In the genomic region with DNA sequence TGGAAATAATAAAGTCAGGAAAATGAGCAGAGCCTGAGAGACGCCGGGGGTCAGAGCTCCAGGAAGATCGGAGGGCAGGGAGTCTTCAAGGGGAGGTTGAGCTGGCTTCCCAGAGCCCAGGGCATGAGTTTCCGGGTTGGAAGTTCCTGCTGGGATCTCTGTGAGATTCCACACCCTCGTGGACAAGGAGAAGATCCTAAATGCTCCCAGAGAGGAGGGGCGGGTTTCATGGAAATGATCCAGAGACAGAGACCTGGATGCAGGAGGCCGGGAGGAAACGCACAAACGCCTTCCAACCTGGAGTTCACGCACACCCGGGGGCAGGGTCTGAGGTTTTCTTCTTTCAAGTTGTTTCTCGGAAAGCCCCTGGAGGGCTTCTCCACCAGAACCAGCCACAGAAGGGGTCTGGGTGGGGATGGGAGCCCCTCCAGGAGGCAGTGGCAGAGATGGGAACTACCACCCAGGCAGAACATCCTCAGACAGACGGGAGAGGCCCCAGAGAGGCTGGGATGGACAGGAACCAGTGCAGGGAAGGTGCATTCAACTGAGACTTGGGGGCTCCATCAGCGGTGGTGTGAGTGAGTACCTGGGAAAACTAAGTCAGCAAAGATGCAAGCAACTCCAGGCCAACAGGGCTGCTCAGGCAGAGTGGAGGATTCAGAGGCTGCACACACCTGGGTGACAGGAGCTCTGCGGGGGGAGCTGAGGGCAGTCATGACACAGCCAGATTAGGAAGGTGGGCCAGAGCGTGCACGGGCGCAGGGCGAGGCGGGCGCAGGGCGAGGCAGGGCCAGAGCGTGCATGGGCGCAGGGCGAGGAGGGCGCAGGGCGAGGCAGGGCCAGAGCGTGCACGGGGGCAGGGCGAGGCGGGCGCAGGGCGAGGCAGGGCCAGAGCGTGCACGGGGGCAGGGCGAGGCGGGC, we compare ENCODE assay signal across 1 cellular context.
TF ChIP-seq lines count a peak whose summit lies in the region.

No MANE protein-coding gene starts in this region.

TF ChIP-seq in HCT116, 20 proteins besides CTCF, POLR2A, EP300 and RAD21:
- TF ChIP-seq, protein P1, sequence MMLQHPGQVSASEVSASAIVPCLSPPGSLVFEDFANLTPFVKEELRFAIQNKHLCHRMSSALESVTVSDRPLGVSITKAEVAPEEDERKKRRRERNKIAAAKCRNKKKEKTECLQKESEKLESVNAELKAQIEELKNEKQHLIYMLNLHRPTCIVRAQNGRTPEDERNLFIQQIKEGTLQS (IDR thresholded peaks at IDR 0.05) = no peak
- TF ChIP-seq ELF1 (IDR thresholded peaks at IDR 0.05; ENCODE audit: borderline replicate concordance, low read depth) = no peak
- TF ChIP-seq JUND (IDR thresholded peaks at IDR 0.05) = no peak
- no peak for TF ChIP-seq SIN3A (IDR thresholded peaks at IDR 0.05; ENCODE audit: low read depth)
- no peak for TF ChIP-seq EZH2 (IDR thresholded peaks at IDR 0.05)
- TF ChIP-seq ZNF274 (IDR thresholded peaks at IDR 0.05; ENCODE audit: low read depth, low read length) = no peak
- no peak for TF ChIP-seq CBX3 (IDR thresholded peaks at IDR 0.05; ENCODE audit: low read depth)
- no peak for TF ChIP-seq TCF7L2 (IDR thresholded peaks at IDR 0.05; ENCODE audit: borderline replicate concordance, extremely low read depth, insufficient read depth, insufficient read length)
- no peak for TF ChIP-seq EZH2phosphoT487 (IDR thresholded peaks at IDR 0.05; ENCODE audit: borderline replicate concordance)
- no peak for TF ChIP-seq EGR1 (IDR thresholded peaks at IDR 0.05; ENCODE audit: low read depth)
- no peak for TF ChIP-seq REST (IDR thresholded peaks at IDR 0.05; ENCODE audit: low read depth)
- no peak for TF ChIP-seq YY1 (IDR thresholded peaks at IDR 0.05; ENCODE audit: extremely low read depth, insufficient replicate concordance, low read depth, low read length)
- TF ChIP-seq CEBPB (IDR thresholded peaks at IDR 0.05; ENCODE audit: low read depth) = no peak
- TF ChIP-seq, protein P2, sequence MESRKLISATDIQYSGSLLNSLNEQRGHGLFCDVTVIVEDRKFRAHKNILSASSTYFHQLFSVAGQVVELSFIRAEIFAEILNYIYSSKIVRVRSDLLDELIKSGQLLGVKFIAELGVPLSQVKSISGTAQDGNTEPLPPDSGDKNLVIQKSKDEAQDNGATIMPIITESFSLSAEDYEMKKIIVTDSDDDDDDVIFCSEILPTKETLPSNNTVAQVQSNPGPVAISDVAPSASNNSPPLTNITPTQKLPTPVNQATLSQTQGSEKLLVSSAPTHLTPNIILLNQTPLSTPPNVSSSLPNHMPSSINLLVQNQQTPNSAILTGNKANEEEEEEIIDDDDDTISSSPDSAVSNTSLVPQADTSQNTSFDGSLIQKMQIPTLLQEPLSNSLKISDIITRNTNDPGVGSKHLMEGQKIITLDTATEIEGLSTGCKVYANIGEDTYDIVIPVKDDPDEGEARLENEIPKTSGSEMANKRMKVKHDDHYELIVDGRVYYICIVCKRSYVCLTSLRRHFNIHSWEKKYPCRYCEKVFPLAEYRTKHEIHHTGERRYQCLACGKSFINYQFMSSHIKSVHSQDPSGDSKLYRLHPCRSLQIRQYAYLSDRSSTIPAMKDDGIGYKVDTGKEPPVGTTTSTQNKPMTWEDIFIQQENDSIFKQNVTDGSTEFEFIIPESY (IDR thresholded peaks at IDR 0.05; ENCODE audit: extremely low read depth, insufficient replicate concordance, low read length) = no peak
- TF ChIP-seq, protein P3, sequence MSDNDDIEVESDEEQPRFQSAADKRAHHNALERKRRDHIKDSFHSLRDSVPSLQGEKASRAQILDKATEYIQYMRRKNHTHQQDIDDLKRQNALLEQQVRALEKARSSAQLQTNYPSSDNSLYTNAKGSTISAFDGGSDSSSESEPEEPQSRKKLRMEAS (IDR thresholded peaks at IDR 0.05) = no peak
- no peak for TF ChIP-seq ZFX (IDR thresholded peaks at IDR 0.05)
- TF ChIP-seq SRF (IDR thresholded peaks at IDR 0.05; ENCODE audit: low read depth) = no peak
